Comparison of ENCODE assay signal across 1 cellular context in genomic region chr19:4979211-4979807, GRCh38.
TF ChIP-seq lines count a peak whose summit lies in the region.

No MANE protein-coding gene starts in this region.

TF ChIP-seq in SK-N-SH treated with all-trans-retinoic acid at 6 μM for 48 hours, 23 proteins besides CTCF, POLR2A, EP300 and RAD21 (continued from another document):
- TF ChIP-seq POU6F1 (CRISPR knock-in tag; IDR thresholded peaks at IDR 0.05; ENCODE audit: borderline replicate concordance, low read depth) (no peak), ARNTL (CRISPR knock-in tag; IDR thresholded peaks at IDR 0.05; ENCODE audit: borderline replicate concordance, low read depth) (no peak), BACH2 (CRISPR knock-in tag; IDR thresholded peaks at IDR 0.05; ENCODE audit: borderline replicate concordance) (no peak)
- TF ChIP-seq, protein P1, sequence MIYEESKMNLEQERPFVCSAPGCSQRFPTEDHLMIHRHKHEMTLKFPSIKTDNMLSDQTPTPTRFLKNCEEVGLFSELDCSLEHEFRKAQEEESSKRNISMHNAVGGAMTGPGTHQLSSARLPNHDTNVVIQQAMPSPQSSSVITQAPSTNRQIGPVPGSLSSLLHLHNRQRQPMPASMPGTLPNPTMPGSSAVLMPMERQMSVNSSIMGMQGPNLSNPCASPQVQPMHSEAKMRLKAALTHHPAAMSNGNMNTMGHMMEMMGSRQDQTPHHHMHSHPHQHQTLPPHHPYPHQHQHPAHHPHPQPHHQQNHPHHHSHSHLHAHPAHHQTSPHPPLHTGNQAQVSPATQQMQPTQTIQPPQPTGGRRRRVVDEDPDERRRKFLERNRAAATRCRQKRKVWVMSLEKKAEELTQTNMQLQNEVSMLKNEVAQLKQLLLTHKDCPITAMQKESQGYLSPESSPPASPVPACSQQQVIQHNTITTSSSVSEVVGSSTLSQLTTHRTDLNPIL (CRISPR knock-in tag; IDR thresholded peaks at IDR 0.05; ENCODE audit: low read depth) = no peak
TF ChIP-seq in SK-N-SH treated with all-trans-retinoic acid at 6 μM for 48 hours: peak in this region for 0.
